In genomic region chr5:153938131-153938842, GRCh38 we compare ENCODE assay signal across 32 cellular contexts.
A peak's percentile ranks its signal among the peaks of the same experiment; 100 is the strongest.
DNase-seq lines count a peak whose midpoint lies in the region; ATAC-seq and TF ChIP-seq lines count a peak whose summit lies in the region.
"Had no signal": no experiment of that assay in that cellular context is flagged by ENCODE, and none has a peak within 500 bp of the region (broad histone marks: within the 10 kb centered on the region; RNA-seq: fewer than 3 reads in every experiment).

No MANE protein-coding gene starts in this region.

- no peak overlapping the region for H3K56ac ChIP-seq in mesendoderm (ENCODE audit: low read length)

- DNase-seq in AG09309 (ENCODE audit: low read depth) (peak; percentile 20), HAP-1 (ENCODE audit: low spot score in 2 of 2) (peak; percentile 28 to 69), amniotic epithelial cell (ENCODE audit: low read depth) (peak; percentile 9), mesendoderm (peak; percentile 47), G401 (ENCODE audit: low spot score) (no peak), middle frontal gyrus (ENCODE audit: extremely low spot score, low spot score) (no peak)
- DNase-seq in activated naive CD8-positive, alpha-beta T cell treated with anti-CD3 and anti-CD28 coated beads, Interleukin-2, amount 50 U/mL, for 24 hours: no peak
- DNase-seq: activated CD4-positive, alpha-beta memory T cell treated with anti-CD3 and anti-CD28 coated beads for 36 hours; activated CD4-positive, alpha-beta T cell treated with anti-CD3 and anti-CD28 coated beads for 1 hour; activated CD8-positive, alpha-beta memory T cell treated with anti-CD3 and anti-CD28 coated beads, Interleukin-2, amount 50 U/mL, for 4 hours; activated naive CD4-positive, alpha-beta T cell treated with Interleukin-2 at 50 U/mL for 16 hours; amniotic stem cell; brain microvascular endothelial cell; cerebellar nuclear complex; dorsolateral prefrontal cortex; mammary epithelial cell; MV-4-11; NCI-H1436; NCI-H2081 treated with DMSO at 0.1 percent for 48 hours; NCI-H226; NCI-H774; Peyer's patch; retina; SHP77; stimulated activated naive CD4-positive, alpha-beta T cell; T-helper 2 cell; upper lobe of left lung had no signal

- H3K4me1 ChIP-seq in HAP-1 (peaks cover 4% of the 10 kb centered on the region), mesendoderm (ENCODE audit: control insufficient read depth, low read depth, low read length) (no peaks in the 10 kb centered on the region)
- H3K4me1 ChIP-seq: parathyroid adenoma, Peyer's patch, upper lobe of left lung had no signal

- no peak overlapping the region for H3K4me3 Mint-ChIP-seq in activated naive CD8-positive, alpha-beta T cell treated with anti-CD3 and anti-CD28 coated beads, Interleukin-2, amount 50 U/mL, for 24 hours
- H3K4me3 Mint-ChIP-seq: activated CD4-positive, alpha-beta memory T cell treated with anti-CD3 and anti-CD28 coated beads for 36 hours; B cell; neural crest cell had no signal

- H4K8ac ChIP-seq in mesendoderm (ENCODE audit: low read depth, low read length): no peak overlapping the region

- H3K79me1 ChIP-seq in mesendoderm (ENCODE audit: low read length): no peaks in the 10 kb centered on the region

- H3K27ac Mint-ChIP-seq in activated naive CD8-positive, alpha-beta T cell treated with anti-CD3 and anti-CD28 coated beads, Interleukin-2, amount 50 U/mL, for 24 hours: no peak overlapping the region
- H3K27ac Mint-ChIP-seq: activated CD4-positive, alpha-beta memory T cell treated with anti-CD3 and anti-CD28 coated beads for 36 hours; B cell had no signal

- peaks cover 18% of the 10 kb centered on the region for H3K9me3 ChIP-seq in HAP-1

- H3K27me3 Mint-ChIP-seq in activated naive CD8-positive, alpha-beta T cell treated with anti-CD3 and anti-CD28 coated beads, Interleukin-2, amount 50 U/mL, for 24 hours: no peaks in the 10 kb centered on the region

- H2BK5ac ChIP-seq in mesendoderm (ENCODE audit: low read length): no peak overlapping the region

- H2BK15ac ChIP-seq in mesendoderm (replicated peaks; ENCODE audit: low read depth): no peak overlapping the region

- no peak overlapping the region for H3K18ac ChIP-seq in mesendoderm (ENCODE audit: low read length)

- no peaks in the 10 kb centered on the region for H3K27me3 ChIP-seq in HAP-1 (ENCODE audit: low read depth)
- no peaks in the 10 kb centered on the region for H3K27me3 ChIP-seq in mesendoderm (ENCODE audit: insufficient read depth, low read length, poor library complexity)
- H3K27me3 ChIP-seq: brain microvascular endothelial cell, dorsolateral prefrontal cortex, Peyer's patch, upper lobe of left lung had no signal

- ATAC-seq in activated naive CD8-positive, alpha-beta T cell treated with anti-CD3 and anti-CD28 coated beads, Interleukin-2, amount 50 U/mL, for 24 hours: no peak
- ATAC-seq in GM18858 (IDR thresholded peaks at IDR 0.05; ENCODE audit: unreplicated experiment): no peak

- peaks cover 5% of the 10 kb centered on the region for H3K36me3 Mint-ChIP-seq in activated naive CD8-positive, alpha-beta T cell treated with anti-CD3 and anti-CD28 coated beads, Interleukin-2, amount 50 U/mL, for 24 hours (ENCODE audit: low read depth)

- H3K27ac ChIP-seq in mesendoderm (ENCODE audit: low read depth, low read length): no peak overlapping the region
- H3K27ac ChIP-seq: brain microvascular endothelial cell, parathyroid adenoma, Peyer's patch, upper lobe of left lung had no signal

- H3K23ac ChIP-seq in mesendoderm (ENCODE audit: low read length): no peak overlapping the region

- H3K9me3 Mint-ChIP-seq in activated naive CD8-positive, alpha-beta T cell treated with anti-CD3 and anti-CD28 coated beads, Interleukin-2, amount 50 U/mL, for 24 hours: peaks cover 47% of the 10 kb centered on the region

- H4K5ac ChIP-seq in mesendoderm (ENCODE audit: low read length): no peak overlapping the region

- no peak overlapping the region for H3K4me3 ChIP-seq in AG09309 (ENCODE audit: control insufficient read depth, low read depth, low read length)
- no peak overlapping the region for H3K4me3 ChIP-seq in HAP-1
- H3K4me3 ChIP-seq in mesendoderm (ENCODE audit: low read length): no peak overlapping the region
- H3K4me3 ChIP-seq: dorsolateral prefrontal cortex, Peyer's patch, smooth muscle cell, upper lobe of left lung had no signal

- H3K36me3 ChIP-seq in HAP-1 (replicated peaks) (no peaks in the 10 kb centered on the region), mesendoderm (ENCODE audit: control insufficient read depth, insufficient read depth, low read length) (no peaks in the 10 kb centered on the region)
- H3K36me3 ChIP-seq: brain microvascular endothelial cell, Peyer's patch, upper lobe of left lung had no signal

- no peak overlapping the region for H3K4me2 ChIP-seq in mesendoderm (ENCODE audit: low read length)
- H3K4me2 ChIP-seq: smooth muscle cell had no signal

- H2BK120ac ChIP-seq in mesendoderm (ENCODE audit: low read depth, low read length): no peak overlapping the region

- no peak overlapping the region for H3K4ac ChIP-seq in mesendoderm (ENCODE audit: low read depth, low read length)

- in situ Hi-C loops in HAP-1 (cut with MboI; ENCODE audit: low sequenced_read_pairs) (no loop called here), G401 (cut with HindIII; ENCODE audit: low sequenced_read_pairs) (no loop called here)

- no peak overlapping the region for H2AK5ac ChIP-seq in mesendoderm (ENCODE audit: low read length)

- H3K9ac ChIP-seq in mesendoderm (ENCODE audit: low read length): no peak overlapping the region
- H3K9ac ChIP-seq: parathyroid adenoma had no signal

- TF ChIP-seq CTCF in AG09309 (IDR thresholded peaks at IDR 0.05; ENCODE audit: control insufficient read depth, insufficient read depth, low read depth, low read length, missing control alignments): no peak

- no CpG with 5 or more reads among the region's 1 CpG for WGBS in mesendoderm (ENCODE audit: extremely low coverage, insufficient coverage, low lambda C conversion rate)

- H3K79me2 ChIP-seq in mesendoderm (ENCODE audit: control insufficient read depth, insufficient read depth, low read length): no peaks in the 10 kb centered on the region
- H3K79me2 ChIP-seq: parathyroid adenoma had no signal

- H3K4me1 Mint-ChIP-seq in activated naive CD8-positive, alpha-beta T cell treated with anti-CD3 and anti-CD28 coated beads, Interleukin-2, amount 50 U/mL, for 24 hours: no peaks in the 10 kb centered on the region
- H3K4me1 Mint-ChIP-seq: B cell, neural crest cell had no signal

Comparison
In these comparisons a context has a peak if more than half of its experiments do, and no peak if none do; other contexts are left out.
1. DNase-seq: peak in AG09309 (single experiment), HAP-1 (2 of 2), amniotic epithelial cell (single experiment) and mesendoderm (single experiment); none in G401 (single experiment), activated naive CD8-positive, alpha-beta T cell treated with anti-CD3 and anti-CD28 coated beads, Interleukin-2, amount 50 U/mL, for 24 hours (single experiment) and middle frontal gyrus (single experiment).